ENCODE assay signal across 8 cellular contexts in the genomic region with DNA sequence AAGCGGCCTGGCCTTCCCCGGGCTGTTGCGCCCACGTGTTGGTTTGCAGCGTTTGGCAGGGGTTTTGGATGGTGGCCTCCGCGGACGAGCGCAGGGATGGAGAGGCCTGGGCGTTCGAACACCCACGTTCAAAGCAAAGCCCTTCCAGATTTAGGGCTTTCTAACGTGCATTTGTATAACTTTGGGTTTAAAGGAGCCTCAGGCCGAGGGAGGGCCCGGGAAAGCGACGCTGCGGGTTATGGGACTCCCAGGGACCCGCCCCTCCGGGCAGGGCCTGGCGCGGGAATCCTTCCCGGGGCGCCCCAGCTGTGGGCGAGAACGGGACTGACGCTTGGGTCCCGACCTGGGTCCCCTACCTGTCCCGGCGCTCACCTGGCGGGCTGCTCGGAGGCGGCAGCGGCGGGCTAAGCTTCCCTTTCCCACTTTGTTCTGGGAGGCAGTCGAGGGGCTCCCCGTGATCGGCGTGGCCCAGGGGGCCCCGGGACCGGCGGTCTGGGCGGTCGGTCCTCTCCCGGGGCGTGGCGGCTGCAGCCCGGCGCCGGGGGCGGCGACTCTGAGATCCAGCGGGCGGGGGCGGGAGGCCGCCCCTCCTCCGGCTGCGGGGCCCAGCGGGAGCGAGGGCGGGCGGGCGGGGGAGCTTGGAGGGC. TPM values are rescaled to one million over a fixed set of nuclear protein-coding genes. Genes with fewer than 3 reads are reported as not detected.
A peak's percentile ranks its signal among the peaks of the same experiment; 100 is the strongest.
DNase-seq lines count a peak whose midpoint lies in the region; ATAC-seq and TF ChIP-seq lines count a peak whose summit lies in the region.

A gene with protein sequence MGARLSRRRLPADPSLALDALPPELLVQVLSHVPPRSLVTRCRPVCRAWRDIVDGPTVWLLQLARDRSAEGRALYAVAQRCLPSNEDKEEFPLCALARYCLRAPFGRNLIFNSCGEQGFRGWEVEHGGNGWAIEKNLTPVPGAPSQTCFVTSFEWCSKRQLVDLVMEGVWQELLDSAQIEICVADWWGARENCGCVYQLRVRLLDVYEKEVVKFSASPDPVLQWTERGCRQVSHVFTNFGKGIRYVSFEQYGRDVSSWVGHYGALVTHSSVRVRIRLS (minus strand): TSS at position 529 of the 647 bp plus-strand sequence. CDS start 25,423 bp downstream, outside the sequence.

- H3K79me2 ChIP-seq in fibroblast of lung (ENCODE audit: control insufficient read depth, insufficient read depth, low read length) = no peaks in the 10 kb centered on the region

- DNase-seq in GM20000 (ENCODE audit: low spot score) (peak; percentile 71), SW480 (ENCODE audit: low spot score) (peak; percentile 77), fibroblast of lung (ENCODE audit: low read depth in 2 of 2) (peak; percentile 66 to 72), NCI-H2107 treated with DMSO at 0.1 percent for 48 hours (lab: John Stamatoyannopoulos, UW; ENCODE audit: unreplicated experiment) (no peak), cortex of kidney (lab: John Stamatoyannopoulos, UW) (no peak)

- H2AFZ ChIP-seq in fibroblast of lung (ENCODE audit: low read length) = peak within 1 kb of the TSS; percentile 83

- H3K9ac ChIP-seq in fibroblast of lung (ENCODE audit: insufficient read depth, low read length) = peak within 1 kb of the TSS; percentile 69
- peak within 1 kb of the TSS; percentile 41 to 42 for H3K9ac ChIP-seq in mucosa of rectum (ENCODE audit: low read depth in 1 of 2, low read length in 2 of 2)

- H3K4me1 ChIP-seq in fibroblast of lung (ENCODE audit: control insufficient read depth, extremely low read depth, insufficient read depth, low read length) = peaks cover 6% of the 10 kb centered on the region
- peaks cover 0 to 4% of the 10 kb centered on the region in 2 donors for H3K4me1 ChIP-seq in mucosa of rectum (ENCODE audit: control insufficient read depth in 2 of 2, insufficient read depth in 2 of 2, low read length in 2 of 2)
- no peaks in the 10 kb centered on the region for H3K4me1 ChIP-seq in urinary bladder (ENCODE audit: insufficient read depth)

- H3K27me3 ChIP-seq in fibroblast of lung (ENCODE audit: control insufficient read depth, insufficient read depth, low read length) = no peaks in the 10 kb centered on the region
- peaks cover 9 to 11% of the 10 kb centered on the region in 2 donors for H3K27me3 ChIP-seq in mucosa of rectum (ENCODE audit: control insufficient read depth in 2 of 2, insufficient read depth in 2 of 2, low read length in 2 of 2)

- H3K27ac ChIP-seq in fibroblast of lung (ENCODE audit: insufficient read depth, low read length) = peak within 1 kb of the TSS; percentile 75
- H3K27ac ChIP-seq in mucosa of rectum (ENCODE audit: low read depth in 2 of 2, low read length in 2 of 2) = peak within 1 kb of the TSS; percentile 67 to 72
- peak within 1 kb of the TSS; percentile 63 for H3K27ac ChIP-seq in urinary bladder (ENCODE audit: low read depth)

- H3K4me3 ChIP-seq in fibroblast of lung (replicated peaks in 1 of 4; ENCODE audit: control extremely low read depth in 1 of 4, insufficient read depth in 1 of 4, low read depth in 3 of 4, low read length in 4 of 4) (peak within 1 kb of the TSS; percentile 61 to 73 (median 66)), mucosa of rectum (ENCODE audit: low read length in 2 of 2) (peak within 1 kb of the TSS; percentile 40 to 59), urinary bladder (ENCODE audit: low read depth, low read length) (peak within 1 kb of the TSS; percentile 68)

- no peak for ATAC-seq in HG03039 (IDR thresholded peaks at IDR 0.05; ENCODE audit: unreplicated experiment)

- H3K4me2 ChIP-seq in fibroblast of lung (ENCODE audit: extremely low read depth, insufficient read depth, low read length) = peak within 1 kb of the TSS; percentile 94

- H4K20me1 ChIP-seq in fibroblast of lung (ENCODE audit: control insufficient read depth, extremely low read depth, insufficient read depth, low read length) = no peaks in the 10 kb centered on the region

- H3K9me3 ChIP-seq in fibroblast of lung (ENCODE audit: control insufficient read depth, insufficient read depth, low read depth, low read length) = no peaks in the 10 kb centered on the region
- H3K9me3 ChIP-seq in mucosa of rectum (ENCODE audit: control insufficient read depth in 2 of 2, low read length in 2 of 2) = no peaks in the 10 kb centered on the region

- H3K36me3 ChIP-seq in fibroblast of lung (ENCODE audit: control insufficient read depth, insufficient read depth, low read length) (no peaks in the 10 kb centered on the region), mucosa of rectum (ENCODE audit: control insufficient read depth in 2 of 2, insufficient read depth in 2 of 2, low read length in 2 of 2) (no peaks in the 10 kb centered on the region), urinary bladder (ENCODE audit: insufficient read depth) (no peaks in the 10 kb centered on the region)

- 2% methylated on average over 63 of the region's 63 CpGs for WGBS in urinary bladder

- TF ChIP-seq CTCF in GM20000 (IDR thresholded peaks at IDR 0.05; ENCODE audit: extremely low read depth, missing control alignments) = no peak
- no peak for TF ChIP-seq CTCF in fibroblast of lung (conservative IDR thresholded peaks at IDR 0.05 in 1 of 2, IDR thresholded peaks at IDR 0.05 in 1 of 2; ENCODE audit: low read depth in 1 of 2, low read length in 2 of 2)

RNA-seq across cellular contexts. Expression of the gene that starts here (rescaled TPM):
- total RNA-seq in fibroblast of lung (25.8 and 26.7 TPM in 2 replicates), urinary bladder (19.6 TPM)
- polyA plus RNA-seq in fibroblast of lung (9.8 and 10.2 TPM in 2 replicates), urinary bladder (34.7 TPM)
- polyA plus RNA-seq in fibroblast of lung (2012) = 18.8 and 19.8 TPM in 2 replicates
- polyA minus RNA-seq in fibroblast of lung (ENCODE audit: low replicate concordance) = 14.9 and 16.3 TPM in 2 replicates

Comparison
In these comparisons a context has a peak if more than half of its experiments do, and no peak if none do; other contexts are left out.
1. DNase-seq: peak in GM20000 (single experiment), SW480 (single experiment) and fibroblast of lung (2 of 2); none in NCI-H2107 treated with DMSO at 0.1 percent for 48 hours (single experiment) and cortex of kidney (single experiment).
2. Peak in every context shown above with its lines, with median percentiles within 50 percentile points of each other: H3K27ac ChIP-seq and H3K4me3 ChIP-seq.